ENCODE assay signal across 8 cellular contexts in the genomic region with DNA sequence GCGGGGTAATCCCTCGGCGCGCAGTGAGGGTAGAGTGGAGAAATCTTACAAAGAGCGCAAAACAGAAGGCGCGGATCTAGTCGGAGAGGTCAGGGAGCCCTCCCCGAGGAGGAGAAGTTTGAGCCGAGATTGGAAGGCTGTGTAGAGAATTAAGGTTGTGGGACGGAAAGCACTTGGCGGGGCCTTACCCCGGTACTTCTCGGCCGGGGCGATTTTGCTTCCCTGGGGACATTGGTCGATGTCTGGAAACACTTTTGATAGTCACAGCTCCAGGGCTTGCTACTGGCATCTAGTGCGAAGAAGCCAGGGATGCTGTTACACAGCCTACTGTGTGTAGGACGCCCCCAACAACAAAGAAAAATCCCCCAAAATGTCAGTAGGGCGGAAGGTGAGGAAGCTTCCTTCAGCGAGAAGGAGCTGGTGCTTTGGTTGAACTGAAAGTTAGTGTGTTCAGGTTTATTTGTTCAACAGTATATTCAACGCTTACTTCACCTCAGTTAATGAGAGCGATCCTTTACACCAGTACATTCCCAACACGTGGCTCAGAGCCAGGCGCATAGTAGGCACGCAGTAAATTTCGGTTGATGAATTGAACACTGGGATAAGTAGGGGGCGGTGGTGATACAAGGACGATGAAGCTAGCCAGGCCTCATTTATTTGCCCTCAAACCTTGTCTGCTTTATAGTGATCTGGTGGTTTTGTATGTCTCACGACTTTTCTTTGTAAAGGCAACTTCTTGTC. TPM values are rescaled to one million over a fixed set of nuclear protein-coding genes. Genes with fewer than 3 reads are reported as not detected.
DNase-seq lines count a peak whose midpoint lies in the region; ATAC-seq and TF ChIP-seq lines count a peak whose summit lies in the region.

No MANE protein-coding gene starts in this region.

- H3K4me3 ChIP-seq in body of pancreas: peak overlapping the region; percentile 38 to 51

- peaks cover 11% of the 10 kb centered on the region for H3K4me1 ChIP-seq in body of pancreas

- intact Hi-C loops in body of pancreas (cut with DNase I): no loop called here

- DNase-seq in CMK (ENCODE audit: low read depth) (peak; percentile 47), NCI-H69 (lab: John Stamatoyannopoulos, UW) (peak; percentile 46), body of pancreas (peak in 1 of 4 donors; percentile 23), kidney glomerular epithelial cell (lab: John Stamatoyannopoulos, UW) (peak; percentile 14), NCI-H2029 (lab: John Stamatoyannopoulos, UW) (no peak), 8988T (no peak)
- DNase-seq in stimulated activated naive CD8-positive, alpha-beta T cell treated with anti-CD3 and anti-CD28 coated beads, Interleukin-15, Interleukin-2, amounts not matched to agents 100 U/mL and 50 U/mL, for 24 hours: peak; percentile 23

- no peaks in the 10 kb centered on the region for H3K27me3 ChIP-seq in body of pancreas

- no peaks in the 10 kb centered on the region for H3K9me3 ChIP-seq in body of pancreas

- no peak for TF ChIP-seq POLR2A in body of pancreas (IDR thresholded peaks at IDR 0.05)

- 1 to 2% methylated on average over 30 of the region's 30 CpGs for WGBS in body of pancreas, 2 donors

- H3K36me3 ChIP-seq in body of pancreas (replicated peaks in 1 of 2; ENCODE audit: insufficient read depth in 1 of 2, low read depth in 2 of 2): no peaks in the 10 kb centered on the region

- no peak for TF ChIP-seq CTCF in body of pancreas (IDR thresholded peaks at IDR 0.05)

- peak; percentile 4 for ATAC-seq in GM21367 (IDR thresholded peaks at IDR 0.05; ENCODE audit: unreplicated experiment)
- no peak for ATAC-seq in body of pancreas
- no peak for ATAC-seq in stimulated activated naive CD8-positive, alpha-beta T cell treated with anti-CD3 and anti-CD28 coated beads, Interleukin-15, Interleukin-2, amounts not matched to agents 100 U/mL and 50 U/mL, for 24 hours

- peak overlapping the region; percentile 79 to 95 (median 86) for H3K27ac ChIP-seq in body of pancreas

RNA-seq across cellular contexts. Expression of a gene that starts 0.8 kb away (rescaled TPM):
- 1 to 10 TPM; 6.2 to 6.9 TPM for total RNA-seq in body of pancreas

RNA-seq across cellular contexts. Expression of a gene that starts 44.4 kb away (rescaled TPM):
- not detected for total RNA-seq in body of pancreas

RNA-seq across cellular contexts. Expression of a gene that starts 45.1 kb away (rescaled TPM):
- total RNA-seq in body of pancreas: 10 to 100 TPM; 38.2 to 43.1 TPM

RNA-seq across cellular contexts. Expression of a gene that starts 57.5 kb away (rescaled TPM):
- total RNA-seq in body of pancreas: 10 to 100 TPM; 30.0 to 47.7 TPM

Comparison
In these comparisons a context has a peak if more than half of its experiments do, and no peak if none do; other contexts are left out.
1. DNase-seq: peak in CMK (single experiment), NCI-H69 (single experiment), kidney glomerular epithelial cell (single experiment) and stimulated activated naive CD8-positive, alpha-beta T cell treated with anti-CD3 and anti-CD28 coated beads, Interleukin-15, Interleukin-2, amounts not matched to agents 100 U/mL and 50 U/mL, for 24 hours (single experiment); none in NCI-H2029 (single experiment) and 8988T (single experiment).